Comparison of ENCODE assay signal across 2 cellular contexts in genomic region chr19:47581605-47582319, GRCh38.
A peak's percentile ranks its signal among the peaks of the same experiment; 100 is the strongest.
TF ChIP-seq lines count a peak whose summit lies in the region.

No MANE protein-coding gene starts in this region.

TF ChIP-seq in HEK293, 187 proteins besides CTCF, POLR2A, EP300 and RAD21 (continues in another document):
- TF ChIP-seq ZSCAN18 (tag by site-specific recombination; IDR thresholded peaks at IDR 0.05): 0 out of 2 replicates have a peak, but pooled peaks have one; percentile 54
- TF ChIP-seq ZFP69B (tag by site-specific recombination; IDR thresholded peaks at IDR 0.05): no peak
- TF ChIP-seq ZBTB10 (tag by site-specific recombination; IDR thresholded peaks at IDR 0.05): 0 out of 2 replicates have a peak, but pooled peaks have one; percentile 40
- peak; percentile 96 for TF ChIP-seq ZFHX2 (tag by site-specific recombination; conservative IDR thresholded peaks at IDR 0.05)
- peak; percentile 16; the same call in 1 of the 2 replicates for TF ChIP-seq ZNF266 (tag by site-specific recombination; IDR thresholded peaks at IDR 0.05; ENCODE audit: low read depth)
- TF ChIP-seq ZNF785 (tag by site-specific recombination; IDR thresholded peaks at IDR 0.05): 0 out of 2 replicates have a peak, but pooled peaks have one; percentile 52
- TF ChIP-seq PRDM4 (tag by site-specific recombination; IDR thresholded peaks at IDR 0.05): 0 out of 2 replicates have a peak, but pooled peaks have one; percentile 15
- TF ChIP-seq ZNF341 (tag by site-specific recombination; IDR thresholded peaks at IDR 0.05; ENCODE audit: low read depth): peak; percentile 75
- no peak for TF ChIP-seq MEIS1 (CRISPR knock-in tag; IDR thresholded peaks at IDR 0.05; ENCODE audit: borderline replicate concordance)
- TF ChIP-seq ZNF530 (tag by site-specific recombination; IDR thresholded peaks at IDR 0.05; ENCODE audit: low read depth): 0 out of 2 replicates have a peak, but pooled peaks have one; percentile 15
- TF ChIP-seq, protein P1, sequence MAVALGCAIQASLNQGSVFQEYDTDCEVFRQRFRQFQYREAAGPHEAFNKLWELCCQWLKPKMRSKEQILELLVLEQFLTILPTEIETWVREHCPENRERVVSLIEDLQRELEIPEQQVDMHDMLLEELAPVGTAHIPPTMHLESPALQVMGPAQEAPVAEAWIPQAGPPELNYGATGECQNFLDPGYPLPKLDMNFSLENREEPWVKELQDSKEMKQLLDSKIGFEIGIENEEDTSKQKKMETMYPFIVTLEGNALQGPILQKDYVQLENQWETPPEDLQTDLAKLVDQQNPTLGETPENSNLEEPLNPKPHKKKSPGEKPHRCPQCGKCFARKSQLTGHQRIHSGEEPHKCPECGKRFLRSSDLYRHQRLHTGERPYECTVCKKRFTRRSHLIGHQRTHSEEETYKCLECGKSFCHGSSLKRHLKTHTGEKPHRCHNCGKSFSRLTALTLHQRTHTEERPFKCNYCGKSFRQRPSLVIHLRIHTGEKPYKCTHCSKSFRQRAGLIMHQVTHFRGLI (tag by site-specific recombination; IDR thresholded peaks at IDR 0.05): peak; percentile 46; the same call in 1 of the 2 replicates
- TF ChIP-seq ZNF701 (tag by site-specific recombination; IDR thresholded peaks at IDR 0.05): peak; percentile 28; the same call in 1 of the 2 replicates
- TF ChIP-seq EGR2 (tag by site-specific recombination; IDR thresholded peaks at IDR 0.05; ENCODE audit: low read depth): peak; percentile 99
- TF ChIP-seq WT1 (tag by site-specific recombination; IDR thresholded peaks at IDR 0.05): peak; percentile 37; the same call in 1 of the 2 replicates
- TF ChIP-seq ZNF366 (tag by site-specific recombination; conservative IDR thresholded peaks at IDR 0.05): peak; percentile 97
- no peak for TF ChIP-seq PBX3 (CRISPR knock-in tag; IDR thresholded peaks at IDR 0.05)
- peak; percentile 98 for TF ChIP-seq SP3 (tag by site-specific recombination; IDR thresholded peaks at IDR 0.05)
- 0 out of 2 replicates have a peak, but pooled peaks have one; percentile 15 for TF ChIP-seq ZNF211 (tag by site-specific recombination; IDR thresholded peaks at IDR 0.05; ENCODE audit: low read depth)
- 0 out of 2 replicates have a peak, but pooled peaks have one; percentile 40 for TF ChIP-seq ZNF791 (tag by site-specific recombination; IDR thresholded peaks at IDR 0.05)
- no peak for TF ChIP-seq ZNF155 (tag by site-specific recombination; IDR thresholded peaks at IDR 0.05)

TF ChIP-seq in K562, 482 proteins besides CTCF, POLR2A, EP300 and RAD21:
- TF ChIP-seq E2F4 (CRISPR knock-in tag; IDR thresholded peaks at IDR 0.05; ENCODE audit: low read depth) (no peak), ZNF263 (CRISPR knock-in tag; IDR thresholded peaks at IDR 0.05; ENCODE audit: borderline replicate concordance) (peak; percentile 68; the same call in 1 of the 2 replicates), CXXC5 (CRISPR knock-in tag; IDR thresholded peaks at IDR 0.05) (no peak), ZNF175 (CRISPR knock-in tag; IDR thresholded peaks at IDR 0.05; ENCODE audit: low read depth) (no peak)
- TF ChIP-seq, protein P2, sequence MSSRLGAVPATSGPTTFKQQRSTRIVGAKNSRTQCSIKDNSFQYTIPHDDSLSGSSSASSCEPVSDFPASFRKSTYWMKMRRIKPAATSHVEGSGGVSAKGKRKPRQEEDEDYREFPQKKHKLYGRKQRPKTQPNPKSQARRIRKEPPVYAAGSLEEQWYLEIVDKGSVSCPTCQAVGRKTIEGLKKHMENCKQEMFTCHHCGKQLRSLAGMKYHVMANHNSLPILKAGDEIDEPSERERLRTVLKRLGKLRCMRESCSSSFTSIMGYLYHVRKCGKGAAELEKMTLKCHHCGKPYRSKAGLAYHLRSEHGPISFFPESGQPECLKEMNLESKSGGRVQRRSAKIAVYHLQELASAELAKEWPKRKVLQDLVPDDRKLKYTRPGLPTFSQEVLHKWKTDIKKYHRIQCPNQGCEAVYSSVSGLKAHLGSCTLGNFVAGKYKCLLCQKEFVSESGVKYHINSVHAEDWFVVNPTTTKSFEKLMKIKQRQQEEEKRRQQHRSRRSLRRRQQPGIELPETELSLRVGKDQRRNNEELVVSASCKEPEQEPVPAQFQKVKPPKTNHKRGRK (tag; IDR thresholded peaks at IDR 0.05): peak; percentile 83
